8 cellular contexts compared by ENCODE assay signal in genomic region chr7:47253650-47254080, GRCh38.
A peak's percentile ranks its signal among the peaks of the same experiment; 100 is the strongest.
DNase-seq lines count a peak whose midpoint lies in the region; ATAC-seq lines count a peak whose summit lies in the region.

No MANE protein-coding gene starts in this region.

- no peaks in the 10 kb centered on the region for H3K9me3 ChIP-seq in NT2/D1 (ENCODE audit: insufficient read depth, low read length)

- peak overlapping the region; percentile 12 for H3K4me3 Mint-ChIP-seq in activated CD4-positive, alpha-beta T cell treated with anti-CD3 and anti-CD28 coated beads, Interleukin-2, amount 10 ng/mL, durations not matched to agents 24 days and 14 days
- H3K4me3 Mint-ChIP-seq in stimulated activated effector memory CD8-positive, alpha-beta T cell treated with anti-CD3 and anti-CD28 coated beads, Interleukin-12 subunit alpha, Interleukin-12 subunit beta, amount 100 ng/mL, for 72 hours, result no peak overlapping the region

- no peaks in the 10 kb centered on the region for H3K4me1 ChIP-seq in NT2/D1 (ENCODE audit: insufficient read depth, insufficient read length)

- no peak overlapping the region for H3K27ac Mint-ChIP-seq in activated CD4-positive, alpha-beta T cell treated with anti-CD3 and anti-CD28 coated beads, Interleukin-2, amount 10 ng/mL, durations not matched to agents 24 days and 14 days
- no peak overlapping the region for H3K27ac Mint-ChIP-seq in stimulated activated effector memory CD8-positive, alpha-beta T cell treated with anti-CD3 and anti-CD28 coated beads, Interleukin-12 subunit alpha, Interleukin-12 subunit beta, amount 100 ng/mL, for 72 hours

- H3K36me3 ChIP-seq in NT2/D1 (ENCODE audit: insufficient read depth, insufficient read length, low read length), result no peaks in the 10 kb centered on the region

- intact Hi-C loops in activated CD4-positive, alpha-beta T cell treated with anti-CD3 and anti-CD28 coated beads, Interleukin-2, amount 10 ng/mL, durations not matched to agents 24 days and 14 days (cut with micrococcal nuclease), result loop anchor here (5.0 to 10.0 kb wide), 2 partner anchors 564 to 1329 kb away; partner anchors contain the start of gene IGFBP3

- no peaks in the 10 kb centered on the region for H3K36me3 Mint-ChIP-seq in activated CD4-positive, alpha-beta T cell treated with anti-CD3 and anti-CD28 coated beads, Interleukin-2, amount 10 ng/mL, durations not matched to agents 24 days and 14 days (ENCODE audit: low read depth)
- H3K36me3 Mint-ChIP-seq in stimulated activated effector memory CD8-positive, alpha-beta T cell treated with anti-CD3 and anti-CD28 coated beads, Interleukin-12 subunit alpha, Interleukin-12 subunit beta, amount 100 ng/mL, for 72 hours, result no peaks in the 10 kb centered on the region

- peaks cover 19% of the 10 kb centered on the region for H3K27me3 Mint-ChIP-seq in activated CD4-positive, alpha-beta T cell treated with anti-CD3 and anti-CD28 coated beads, Interleukin-2, amount 10 ng/mL, durations not matched to agents 24 days and 14 days

- peak; percentile 54 for DNase-seq in activated CD4-positive, alpha-beta T cell treated with anti-CD3 and anti-CD28 coated beads, Interleukin-2, amount 10 ng/mL, durations not matched to agents 24 days and 14 days
- no peak for DNase-seq in activated CD4-positive, alpha-beta T cell treated with anti-CD3 and anti-CD28 coated beads, Interleukin-2, amount 50 U/mL, for 1 hour
- DNase-seq in NT2/D1 (ENCODE audit: low read depth, low spot score) (peak; percentile 25), cerebellar cortex (ENCODE audit: low spot score) (peak; percentile 56), kidney glomerular epithelial cell (lab: John Stamatoyannopoulos, UW) (peak; percentile 36), NCI-H2029 (lab: John Stamatoyannopoulos, UW) (no peak)
- no peak for DNase-seq in stimulated activated effector memory CD8-positive, alpha-beta T cell treated with anti-CD3 and anti-CD28 coated beads, Interleukin-12 subunit alpha, Interleukin-12 subunit beta, amount 100 ng/mL, for 72 hours (ENCODE audit: low spot score in 2 of 2)

- ATAC-seq in HG02759 (IDR thresholded peaks at IDR 0.05; ENCODE audit: unreplicated experiment), result peak; percentile 39
- peak; percentile 46 for ATAC-seq in stimulated activated effector memory CD8-positive, alpha-beta T cell treated with anti-CD3 and anti-CD28 coated beads, Interleukin-12 subunit alpha, Interleukin-12 subunit beta, amount 100 ng/mL, for 72 hours

- H3K9me3 Mint-ChIP-seq in activated CD4-positive, alpha-beta T cell treated with anti-CD3 and anti-CD28 coated beads, Interleukin-2, amount 10 ng/mL, durations not matched to agents 24 days and 14 days, result no peaks in the 10 kb centered on the region
- H3K9me3 Mint-ChIP-seq in stimulated activated effector memory CD8-positive, alpha-beta T cell treated with anti-CD3 and anti-CD28 coated beads, Interleukin-12 subunit alpha, Interleukin-12 subunit beta, amount 100 ng/mL, for 72 hours, result no peaks in the 10 kb centered on the region

- peaks cover 9% of the 10 kb centered on the region for H3K4me1 Mint-ChIP-seq in activated CD4-positive, alpha-beta T cell treated with anti-CD3 and anti-CD28 coated beads, Interleukin-2, amount 10 ng/mL, durations not matched to agents 24 days and 14 days
- H3K4me1 Mint-ChIP-seq in stimulated activated effector memory CD8-positive, alpha-beta T cell treated with anti-CD3 and anti-CD28 coated beads, Interleukin-12 subunit alpha, Interleukin-12 subunit beta, amount 100 ng/mL, for 72 hours, result no peaks in the 10 kb centered on the region

- peak overlapping the region; percentile 61 for H3K4me3 ChIP-seq in NT2/D1 (ENCODE audit: insufficient read length, low read depth)

- peaks cover 20% of the 10 kb centered on the region for H3K27me3 ChIP-seq in NT2/D1 (ENCODE audit: insufficient read depth, insufficient read length)

- H3K9ac ChIP-seq in NT2/D1 (ENCODE audit: insufficient read length, low read depth), result peak overlapping the region; percentile 77

Comparison
In these comparisons a context has a peak if more than half of its experiments do, and no peak if none do; other contexts are left out.
1. DNase-seq: peak in activated CD4-positive, alpha-beta T cell treated with anti-CD3 and anti-CD28 coated beads, Interleukin-2, amount 10 ng/mL, durations not matched to agents 24 days and 14 days (single experiment), NT2/D1 (single experiment), cerebellar cortex (single experiment) and kidney glomerular epithelial cell (single experiment); none in activated CD4-positive, alpha-beta T cell treated with anti-CD3 and anti-CD28 coated beads, Interleukin-2, amount 50 U/mL, for 1 hour (single experiment), stimulated activated effector memory CD8-positive, alpha-beta T cell treated with anti-CD3 and anti-CD28 coated beads, Interleukin-12 subunit alpha, Interleukin-12 subunit beta, amount 100 ng/mL, for 72 hours (0 of 2) and NCI-H2029 (single experiment).